1 cellular context compared by ENCODE assay signal in the genomic region with DNA sequence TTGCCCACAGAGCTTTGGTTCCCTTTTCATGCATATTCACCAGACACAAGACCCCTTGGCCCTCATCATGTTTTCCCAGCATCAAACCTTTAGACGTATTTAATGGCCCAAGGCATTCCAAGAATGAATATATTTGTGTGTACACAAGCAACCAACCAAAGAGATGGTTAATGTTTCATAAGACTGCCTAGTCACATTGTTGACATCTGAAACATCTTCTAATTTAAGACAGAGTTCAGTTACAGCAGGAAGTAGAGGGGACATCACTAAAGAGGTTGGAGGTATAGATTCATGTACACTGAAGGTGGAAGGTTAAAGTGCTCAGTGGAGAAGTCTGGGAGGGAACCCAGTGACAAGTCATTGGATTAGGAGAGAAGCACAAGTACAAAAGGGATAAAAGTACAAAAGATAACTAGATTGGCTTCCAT.
TF ChIP-seq lines count a peak whose summit lies in the region.

No MANE protein-coding gene starts in this region.

TF ChIP-seq in HepG2, 621 proteins besides CTCF, POLR2A, EP300 and RAD21 (continued from another document and continues in another):
- TF ChIP-seq, protein P1, sequence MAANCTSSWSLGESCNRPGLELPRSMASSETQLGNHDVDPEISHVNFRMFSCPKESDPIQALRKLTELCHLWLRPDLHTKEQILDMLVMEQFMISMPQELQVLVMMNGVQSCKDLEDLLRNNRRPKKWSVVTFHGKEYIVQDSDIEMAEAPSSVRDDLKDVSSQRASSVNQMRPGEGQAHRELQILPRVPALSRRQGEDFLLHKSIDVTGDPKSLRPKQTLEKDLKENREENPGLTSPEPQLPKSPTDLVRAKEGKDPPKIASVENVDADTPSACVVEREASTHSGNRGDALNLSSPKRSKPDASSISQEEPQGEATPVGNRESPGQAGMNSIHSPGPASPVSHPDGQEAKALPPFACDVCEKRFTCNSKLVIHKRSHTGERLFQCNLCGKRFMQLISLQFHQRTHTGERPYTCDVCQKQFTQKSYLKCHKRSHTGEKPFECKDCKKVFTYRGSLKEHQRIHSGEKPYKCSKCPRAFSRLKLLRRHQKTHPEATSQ (CRISPR knock-in tag; IDR thresholded peaks at IDR 0.05; ENCODE audit: borderline replicate concordance) = no peak
- TF ChIP-seq CREB1 (IDR thresholded peaks at IDR 0.05) = no peak
- TF ChIP-seq CREB1 (CRISPR knock-in tag; IDR thresholded peaks at IDR 0.05) = peak; percentile 48
- TF ChIP-seq EHMT2 (IDR thresholded peaks at IDR 0.05; ENCODE audit: borderline replicate concordance, low read depth, low read length) = 0 out of 2 replicates have a peak, but pooled peaks have one; percentile 34
- TF ChIP-seq, protein P2, sequence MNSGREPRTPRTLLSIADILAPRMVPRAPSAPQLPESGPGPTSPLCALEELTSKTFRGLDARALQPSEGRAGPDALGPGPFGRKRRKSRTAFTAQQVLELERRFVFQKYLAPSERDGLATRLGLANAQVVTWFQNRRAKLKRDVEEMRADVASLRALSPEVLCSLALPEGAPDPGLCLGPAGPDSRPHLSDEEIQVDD (CRISPR knock-in tag; IDR thresholded peaks at IDR 0.05; ENCODE audit: borderline replicate concordance) = no peak
- no peak for TF ChIP-seq ZFP91 (CRISPR knock-in tag; IDR thresholded peaks at IDR 0.05; ENCODE audit: borderline replicate concordance)
- no peak; the same call in 1 of the 2 replicates for TF ChIP-seq ZNF644 (CRISPR knock-in tag; IDR thresholded peaks at IDR 0.05; ENCODE audit: low read depth)
- TF ChIP-seq ZNF34 (CRISPR knock-in tag; IDR thresholded peaks at IDR 0.05; ENCODE audit: borderline replicate concordance) = no peak
- TF ChIP-seq ZNF781 (CRISPR knock-in tag; IDR thresholded peaks at IDR 0.05; ENCODE audit: borderline replicate concordance, not compliant biosample characterization) = no peak
- no peak for TF ChIP-seq TFAP4 (IDR thresholded peaks at IDR 0.05; ENCODE audit: borderline replicate concordance, low read depth)
- TF ChIP-seq SUZ12 (IDR thresholded peaks at IDR 0.05; ENCODE audit: low read depth, low read length) = no peak
- no peak for TF ChIP-seq ZNF737 (CRISPR knock-in tag; IDR thresholded peaks at IDR 0.05; ENCODE audit: borderline replicate concordance)
- TF ChIP-seq ZNF550 (CRISPR knock-in tag; IDR thresholded peaks at IDR 0.05; ENCODE audit: borderline replicate concordance) = no peak
- TF ChIP-seq MEF2D (CRISPR knock-in tag; IDR thresholded peaks at IDR 0.05) = 0 out of 2 replicates have a peak, but pooled peaks have one; percentile 35
- no peak for TF ChIP-seq CAMTA2 (CRISPR knock-in tag; IDR thresholded peaks at IDR 0.05; ENCODE audit: borderline replicate concordance)
- TF ChIP-seq HINFP (CRISPR knock-in tag; IDR thresholded peaks at IDR 0.05; ENCODE audit: low read depth) = no peak
- TF ChIP-seq ZNF768 (CRISPR knock-in tag; IDR thresholded peaks at IDR 0.05) = no peak
- TF ChIP-seq ZNF883 (CRISPR knock-in tag; IDR thresholded peaks at IDR 0.05; ENCODE audit: not compliant biosample characterization) = no peak
- no peak for TF ChIP-seq GFI1 (CRISPR knock-in tag; IDR thresholded peaks at IDR 0.05; ENCODE audit: borderline replicate concordance)
- no peak for TF ChIP-seq ZNF124 (CRISPR knock-in tag; IDR thresholded peaks at IDR 0.05)
- TF ChIP-seq, protein P3, sequence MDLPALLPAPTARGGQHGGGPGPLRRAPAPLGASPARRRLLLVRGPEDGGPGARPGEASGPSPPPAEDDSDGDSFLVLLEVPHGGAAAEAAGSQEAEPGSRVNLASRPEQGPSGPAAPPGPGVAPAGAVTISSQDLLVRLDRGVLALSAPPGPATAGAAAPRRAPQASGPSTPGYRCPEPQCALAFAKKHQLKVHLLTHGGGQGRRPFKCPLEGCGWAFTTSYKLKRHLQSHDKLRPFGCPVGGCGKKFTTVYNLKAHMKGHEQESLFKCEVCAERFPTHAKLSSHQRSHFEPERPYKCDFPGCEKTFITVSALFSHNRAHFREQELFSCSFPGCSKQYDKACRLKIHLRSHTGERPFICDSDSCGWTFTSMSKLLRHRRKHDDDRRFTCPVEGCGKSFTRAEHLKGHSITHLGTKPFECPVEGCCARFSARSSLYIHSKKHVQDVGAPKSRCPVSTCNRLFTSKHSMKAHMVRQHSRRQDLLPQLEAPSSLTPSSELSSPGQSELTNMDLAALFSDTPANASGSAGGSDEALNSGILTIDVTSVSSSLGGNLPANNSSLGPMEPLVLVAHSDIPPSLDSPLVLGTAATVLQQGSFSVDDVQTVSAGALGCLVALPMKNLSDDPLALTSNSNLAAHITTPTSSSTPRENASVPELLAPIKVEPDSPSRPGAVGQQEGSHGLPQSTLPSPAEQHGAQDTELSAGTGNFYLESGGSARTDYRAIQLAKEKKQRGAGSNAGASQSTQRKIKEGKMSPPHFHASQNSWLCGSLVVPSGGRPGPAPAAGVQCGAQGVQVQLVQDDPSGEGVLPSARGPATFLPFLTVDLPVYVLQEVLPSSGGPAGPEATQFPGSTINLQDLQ (CRISPR knock-in tag; IDR thresholded peaks at IDR 0.05) = no peak
- TF ChIP-seq, protein P4, sequence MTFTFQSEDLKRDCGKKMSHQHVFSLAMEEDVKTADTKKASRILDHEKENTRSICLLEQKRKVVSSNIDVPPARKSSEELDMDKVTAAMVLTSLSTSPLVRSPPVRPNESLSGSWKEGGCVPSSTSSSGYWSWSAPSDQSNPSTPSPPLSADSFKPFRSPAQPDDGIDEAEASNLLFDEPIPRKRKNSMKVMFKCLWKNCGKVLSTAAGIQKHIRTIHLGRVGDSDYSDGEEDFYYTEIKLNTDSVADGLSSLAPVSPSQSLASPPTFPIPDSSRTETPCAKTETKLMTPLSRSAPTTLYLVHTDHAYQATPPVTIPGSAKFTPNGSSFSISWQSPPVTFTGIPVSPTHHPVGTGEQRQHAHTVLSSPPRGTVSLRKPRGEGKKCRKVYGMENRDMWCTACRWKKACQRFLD (CRISPR knock-in tag; IDR thresholded peaks at IDR 0.05; ENCODE audit: borderline replicate concordance) = no peak
- no peak for TF ChIP-seq ZMYM2 (CRISPR knock-in tag; IDR thresholded peaks at IDR 0.05)
- TF ChIP-seq REXO4 (CRISPR knock-in tag; IDR thresholded peaks at IDR 0.05; ENCODE audit: borderline replicate concordance) = no peak
- TF ChIP-seq THAP7 (CRISPR knock-in tag; IDR thresholded peaks at IDR 0.05) = no peak
- TF ChIP-seq NFKBIZ (CRISPR knock-in tag; IDR thresholded peaks at IDR 0.05) = no peak
- TF ChIP-seq THAP9 (CRISPR knock-in tag; IDR thresholded peaks at IDR 0.05; ENCODE audit: borderline replicate concordance) = no peak
- TF ChIP-seq RARA (CRISPR knock-in tag; IDR thresholded peaks at IDR 0.05) = peak; percentile 72
- no peak for TF ChIP-seq ZNF160 (CRISPR knock-in tag; IDR thresholded peaks at IDR 0.05)
- 0 out of 2 replicates have a peak, but pooled peaks have one; percentile 24 for TF ChIP-seq FOXK1 (CRISPR knock-in tag; IDR thresholded peaks at IDR 0.05; ENCODE audit: borderline replicate concordance, low read depth)
- TF ChIP-seq PRPF4 (IDR thresholded peaks at IDR 0.05; ENCODE audit: low read depth, low read length, poor library complexity, severe bottlenecking) = no peak
- no peak for TF ChIP-seq ZBTB10 (CRISPR knock-in tag; IDR thresholded peaks at IDR 0.05; ENCODE audit: borderline replicate concordance)
- TF ChIP-seq CHD4 (IDR thresholded peaks at IDR 0.05; ENCODE audit: borderline replicate concordance, low read length) = no peak
- TF ChIP-seq PLRG1 (conservative IDR thresholded peaks at IDR 0.05) = no peak
- TF ChIP-seq SOX13 (IDR thresholded peaks at IDR 0.05) = no peak
- peak in 1 of 2 experiments; percentile 33; a peak in 1 of 4 replicates for TF ChIP-seq SOX13 (CRISPR knock-in tag; conservative IDR thresholded peaks at IDR 0.05 in 1 of 2, IDR thresholded peaks at IDR 0.05 in 1 of 2)
- TF ChIP-seq JUND (CRISPR knock-in tag; IDR thresholded peaks at IDR 0.05) = no peak
- TF ChIP-seq JUN (CRISPR knock-in tag; IDR thresholded peaks at IDR 0.05) = no peak
- 0 out of 2 replicates have a peak, but pooled peaks have one; percentile 34 for TF ChIP-seq NFIC (IDR thresholded peaks at IDR 0.05; ENCODE audit: low read length)
